Comparison of ENCODE assay signal across 14 cellular contexts in genomic region chr16:48101069-48101674, GRCh38. TPM values are rescaled to one million over a fixed set of nuclear protein-coding genes. Genes with fewer than 3 reads are reported as not detected.
DNase-seq lines count a peak whose midpoint lies in the region; ATAC-seq lines count a peak whose summit lies in the region.
"Had no signal": no experiment of that assay in that cellular context is flagged by ENCODE, and none has a peak within 500 bp of the region (broad histone marks: within the 10 kb centered on the region; RNA-seq: fewer than 3 reads in every experiment).

No MANE protein-coding gene starts in this region.

- H3K27ac Mint-ChIP-seq in activated naive CD4-positive, alpha-beta T cell treated with anti-CD3 and anti-CD28 coated beads, Interleukin-2, amount 50 U/mL, for 72 hours: no peak overlapping the region
- H3K27ac Mint-ChIP-seq: naive thymus-derived CD8-positive, alpha-beta T cell; stimulated activated naive CD8-positive, alpha-beta T cell treated with anti-CD3 and anti-CD28 coated beads, Interleukin-15, Interleukin-2, amounts not matched to agents 100 ng/mL and 50 ng/mL, for 24 hours had no signal

- peaks cover 64% of the 10 kb centered on the region for H3K4me1 ChIP-seq in Karpas-422 (ENCODE audit: low read length)

- H3K36me3 Mint-ChIP-seq in activated naive CD4-positive, alpha-beta T cell treated with anti-CD3 and anti-CD28 coated beads, Interleukin-2, amount 50 U/mL, for 72 hours: no peaks in the 10 kb centered on the region
- H3K36me3 Mint-ChIP-seq: naive thymus-derived CD8-positive, alpha-beta T cell had no signal

- no peaks in the 10 kb centered on the region for H4K20me1 ChIP-seq in Karpas-422 (ENCODE audit: insufficient read depth, low read depth, low read length)

- no peaks in the 10 kb centered on the region for H3K79me2 ChIP-seq in Karpas-422 (ENCODE audit: low read length)

- no peak overlapping the region for H3K27ac ChIP-seq in Karpas-422 (ENCODE audit: low read length)
- H3K27ac ChIP-seq: C4-2B, heart right ventricle, SK-N-MC had no signal

- no peak overlapping the region for H3K9ac ChIP-seq in Karpas-422 (ENCODE audit: low read length)

- peak; percentile 55 to 87 for ATAC-seq in activated naive CD4-positive, alpha-beta T cell treated with anti-CD3 and anti-CD28 coated beads, Interleukin-2, amount 50 U/mL, for 72 hours
- ATAC-seq in HG02763 (IDR thresholded peaks at IDR 0.05; ENCODE audit: unreplicated experiment): peak; percentile 72
- ATAC-seq: heart right ventricle; naive thymus-derived CD8-positive, alpha-beta T cell had no signal

- peak in 1 of 2 donors; percentile 25 for DNase-seq in activated naive CD4-positive, alpha-beta T cell treated with anti-CD3 and anti-CD28 coated beads, Interleukin-2, amount 50 U/mL, for 72 hours (ENCODE audit: low spot score in 2 of 2)
- no peak for DNase-seq in activated naive CD4-positive, alpha-beta T cell (lab: John Stamatoyannopoulos, UW)
- DNase-seq in activated T-cell treated with anti-CD3 and anti-CD28 coated beads for 4 hours: peak; percentile 5
- DNase-seq in stimulated activated CD8-positive, alpha-beta memory T cell treated with anti-CD3 and anti-CD28 coated beads, Interleukin-15, amount 100 ng/mL, for 48 hours (ENCODE audit: low read depth in 2 of 2): peak; percentile 19 to 59
- no peak for DNase-seq in Karpas-422
- no peak for DNase-seq in middle frontal gyrus (ENCODE audit: extremely low spot score, low spot score)
- no peak for DNase-seq in KG1 (lab: John Stamatoyannopoulos, UW)
- DNase-seq: heart right ventricle; naive thymus-derived CD8-positive, alpha-beta T cell; NCI-H1105 had no signal

- H3K9me2 ChIP-seq in Karpas-422 (replicated peaks; ENCODE audit: insufficient read depth, low read length): no peaks in the 10 kb centered on the region

- no peaks in the 10 kb centered on the region for H3K9me3 ChIP-seq in Karpas-422 (ENCODE audit: low read length)
- H3K9me3 ChIP-seq: heart right ventricle had no signal

- no peaks in the 10 kb centered on the region for H3K27me3 ChIP-seq in Karpas-422 (ENCODE audit: low read length)
- H3K27me3 ChIP-seq: heart right ventricle had no signal

- no peak overlapping the region for H3K4me2 ChIP-seq in Karpas-422 (ENCODE audit: low read depth, low read length, poor library complexity, severe bottlenecking)

- H3K36me3 ChIP-seq in Karpas-422 (ENCODE audit: insufficient read depth, low read length): no peaks in the 10 kb centered on the region
- H3K36me3 ChIP-seq: heart right ventricle had no signal

- no peak overlapping the region for H3K4me3 ChIP-seq in Karpas-422 (ENCODE audit: low read length)
- H3K4me3 ChIP-seq: heart right ventricle, SK-N-MC had no signal

- H3K9me3 Mint-ChIP-seq in activated naive CD4-positive, alpha-beta T cell treated with anti-CD3 and anti-CD28 coated beads, Interleukin-2, amount 50 U/mL, for 72 hours: no peaks in the 10 kb centered on the region
- H3K9me3 Mint-ChIP-seq: stimulated activated naive CD8-positive, alpha-beta T cell treated with anti-CD3 and anti-CD28 coated beads, Interleukin-15, Interleukin-2, amounts not matched to agents 100 ng/mL and 50 ng/mL, for 24 hours had no signal

- H2AFZ ChIP-seq in Karpas-422 (ENCODE audit: low read length): no peak overlapping the region

RNA-seq across cellular contexts. Expression of gene ABCC12, which starts 54.6 kb away (rescaled TPM):
- total RNA-seq in activated naive CD4-positive, alpha-beta T cell treated with anti-CD3 and anti-CD28 coated beads, Interleukin-2, amount 50 U/mL, for 72 hours: not detected
- 0.04 and 0.86 TPM in 2 replicates for total RNA-seq in Karpas-422 (2014; rRNA removed; shearing (Covaris generic); ENCODE audit: low replicate concordance)
- total RNA-seq: naive thymus-derived CD8-positive, alpha-beta T cell had no signal

Comparison
In these comparisons a context has a peak if more than half of its experiments do, and no peak if none do; other contexts are left out.
1. DNase-seq: peak in activated T-cell treated with anti-CD3 and anti-CD28 coated beads for 4 hours (single experiment) and stimulated activated CD8-positive, alpha-beta memory T cell treated with anti-CD3 and anti-CD28 coated beads, Interleukin-15, amount 100 ng/mL, for 48 hours (2 of 2); none in activated naive CD4-positive, alpha-beta T cell (0 of 4), Karpas-422 (single experiment), middle frontal gyrus (single experiment) and KG1 (single experiment).